ENCODE assay signal across 8 cellular contexts in genomic region chr14:55411426-55412389, GRCh38. TPM values are rescaled to one million over a fixed set of nuclear protein-coding genes. Genes with fewer than 3 reads are reported as not detected.
DNase-seq lines count a peak whose midpoint lies in the region; ATAC-seq and TF ChIP-seq lines count a peak whose summit lies in the region.

A gene with protein sequence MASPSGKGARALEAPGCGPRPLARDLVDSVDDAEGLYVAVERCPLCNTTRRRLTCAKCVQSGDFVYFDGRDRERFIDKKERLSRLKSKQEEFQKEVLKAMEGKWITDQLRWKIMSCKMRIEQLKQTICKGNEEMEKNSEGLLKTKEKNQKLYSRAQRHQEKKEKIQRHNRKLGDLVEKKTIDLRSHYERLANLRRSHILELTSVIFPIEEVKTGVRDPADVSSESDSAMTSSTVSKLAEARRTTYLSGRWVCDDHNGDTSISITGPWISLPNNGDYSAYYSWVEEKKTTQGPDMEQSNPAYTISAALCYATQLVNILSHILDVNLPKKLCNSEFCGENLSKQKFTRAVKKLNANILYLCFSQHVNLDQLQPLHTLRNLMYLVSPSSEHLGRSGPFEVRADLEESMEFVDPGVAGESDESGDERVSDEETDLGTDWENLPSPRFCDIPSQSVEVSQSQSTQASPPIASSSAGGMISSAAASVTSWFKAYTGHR (minus strand): TSS chr14:55411830. CDS start chr14:55411822, 8 bp downstream.

- no peaks in the 10 kb centered on the region for H3K9me3 Mint-ChIP-seq in natural killer cell

- peaks cover 30 to 34% of the 10 kb centered on the region in 2 donors for H3K4me1 Mint-ChIP-seq in natural killer cell

- peak within 1 kb of the TSS; percentile 83 for H3K4me3 ChIP-seq in fibroblast of mammary gland (ENCODE audit: control insufficient read depth, low read depth, low read length)

- peak within 1 kb of the TSS; percentile 60 to 87 for H3K27ac Mint-ChIP-seq in natural killer cell

- H3K27me3 Mint-ChIP-seq in natural killer cell (ENCODE audit: low read depth in 2 of 2): peaks cover 0 to 3% of the 10 kb centered on the region in 2 donors

- peak; percentile 91 for DNase-seq in DMS53 (lab: John Stamatoyannopoulos, UW)
- peak; percentile 89 for DNase-seq in KBM-7
- DNase-seq in activated T-helper 1 cell treated with Interleukin-2 at 50 U/mL for 16 hours (ENCODE audit: low read depth): peak; percentile 57
- DNase-seq in fibroblast of mammary gland (ENCODE audit: low read depth): peak; percentile 76
- peak; percentile 68 for DNase-seq in natural killer cell
- DNase-seq in stimulated activated naive CD4-positive, alpha-beta T cell (lab: John Stamatoyannopoulos, UW): peak; percentile 53 to 69 (median 66)

- H3K36me3 Mint-ChIP-seq in natural killer cell: no peaks in the 10 kb centered on the region

- in situ Hi-C loops in KBM-7 (cut with MboI; ENCODE audit: low pct_unique_long_range_greater_than_20kb, low sequenced_read_pairs): no loop called here

- H3K4me3 Mint-ChIP-seq in natural killer cell: peak within 1 kb of the TSS; percentile 93

- intact Hi-C loops in natural killer cell (cut with micrococcal nuclease): loop anchor here (5.0 kb wide), 1 partner anchor 199 kb away; no protein-coding TSS in a partner anchor

- TF ChIP-seq CTCF in fibroblast of mammary gland (conservative IDR thresholded peaks at IDR 0.05; ENCODE audit: control insufficient read depth, insufficient read depth, low read depth, low read length) (no peak), natural killer cell (IDR thresholded peaks at IDR 0.05) (no peak)

- peak; percentile 96 for ATAC-seq in GM21576 (IDR thresholded peaks at IDR 0.05; ENCODE audit: unreplicated experiment)
- ATAC-seq in natural killer cell: peak; percentile 95 to 99 (median 99)

TF ChIP-seq in PFSK-1, 5 proteins besides CTCF, POLR2A, EP300 and RAD21:
- TF ChIP-seq POLR2AphosphoS5 (IDR thresholded peaks at IDR 0.05; ENCODE audit: low read depth, low read length) (peak; percentile 58; the same call in 1 of the 2 replicates), SIN3A (IDR thresholded peaks at IDR 0.05; ENCODE audit: borderline replicate concordance, insufficient read depth, low read length) (no peak)

RNA-seq across cellular contexts. Expression of the gene that starts here (rescaled TPM):
- 2.4 TPM for polyA plus RNA-seq in PFSK-1 (2012; ENCODE audit: insufficient read length, low read depth)
- 10 to 100 TPM; 18.1 to 23.1 (median 20.5) TPM for total RNA-seq in natural killer cell

Comparison
In these comparisons a context has a peak if more than half of its experiments do, and no peak if none do; other contexts are left out.
1. Peak in every context shown above with its lines: DNase-seq, ATAC-seq and H3K4me3 ChIP-seq.